In the genomic region with DNA sequence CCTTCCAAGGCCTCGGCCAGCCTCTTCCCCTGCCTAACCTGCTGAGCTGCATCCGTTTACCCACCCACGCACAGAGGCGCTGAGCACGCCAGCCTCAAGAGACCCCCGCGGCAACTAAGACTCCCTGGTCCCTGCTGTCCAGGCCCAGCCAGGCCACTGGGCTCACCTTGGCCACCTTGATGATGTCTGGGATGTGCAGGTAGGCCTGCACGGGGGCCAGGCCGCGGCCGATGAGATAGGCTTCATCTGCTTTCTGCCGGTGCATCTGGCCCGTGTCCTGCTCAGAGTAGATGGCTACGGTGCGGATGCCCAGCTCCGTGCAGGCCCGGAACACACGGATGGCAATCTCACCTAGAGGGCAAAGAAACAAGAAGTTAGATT, we compare ENCODE assay signal across 25 cellular contexts. TPM values are rescaled to one million over a fixed set of nuclear protein-coding genes. Genes with fewer than 3 reads are reported as not detected.
DNase-seq lines count a peak whose midpoint lies in the region; ATAC-seq, FAIRE-seq and TF ChIP-seq lines count a peak whose summit lies in the region.
"Had no signal": no experiment of that assay in that cellular context is flagged by ENCODE, and none has a peak within 500 bp of the region (broad histone marks: within the 10 kb centered on the region; RNA-seq: fewer than 3 reads in every experiment).

No MANE protein-coding gene starts in this region.

- H4K8ac ChIP-seq in neuronal stem cell (ENCODE audit: low read depth, low read length): peak overlapping the region; percentile 6

- H2BK12ac ChIP-seq in neuronal stem cell (ENCODE audit: low read length): no peak overlapping the region

- no peak overlapping the region for H2AFZ ChIP-seq in neuronal stem cell (ENCODE audit: low read length)

- peak overlapping the region; percentile 54 for H3K18ac ChIP-seq in neuronal stem cell (ENCODE audit: low read length)

- H3K9me3 Mint-ChIP-seq in chondrocyte (ENCODE audit: low read depth): no peaks in the 10 kb centered on the region
- no peaks in the 10 kb centered on the region for H3K9me3 Mint-ChIP-seq in progenitor cell of endocrine pancreas (ENCODE audit: low read depth)
- H3K9me3 Mint-ChIP-seq: CD4-positive, alpha-beta T cell; CD8-positive, alpha-beta T cell had no signal

- H3K36me3 ChIP-seq in neuronal stem cell (replicated peaks in 1 of 2; ENCODE audit: control insufficient read depth in 2 of 2, insufficient read depth in 2 of 2, low read length in 2 of 2): peaks cover 0 to 2% of the 10 kb centered on the region in 2 donors

- TF ChIP-seq CTCF in chondrocyte (IDR thresholded peaks at IDR 0.05): no peak
- no peak for TF ChIP-seq CTCF in progenitor cell of endocrine pancreas (IDR thresholded peaks at IDR 0.05; ENCODE audit: unreplicated experiment)

- 96% methylated on average over 18 of the region's 18 CpGs for WGBS in right cardiac atrium
- WGBS in neuronal stem cell (ENCODE audit: extremely low coverage in 2 of 2, insufficient read length in 2 of 2, insufficient replicate concordance in 1 of 2), 2 donors: no CpG with 5 or more reads among the region's 18 CpGs

- H3K36me3 Mint-ChIP-seq in chondrocyte (ENCODE audit: low read depth) (no peaks in the 10 kb centered on the region), progenitor cell of endocrine pancreas (ENCODE audit: insufficient read depth) (no peaks in the 10 kb centered on the region)

- no peaks in the 10 kb centered on the region for H3K4me1 ChIP-seq in right cardiac atrium (ENCODE audit: control insufficient read depth, insufficient read depth, low read length)
- H3K4me1 ChIP-seq in neuronal stem cell (ENCODE audit: control insufficient read depth in 2 of 2, insufficient read depth in 1 of 2, low read depth in 1 of 2, low read length in 2 of 2): peaks cover 10 to 13% of the 10 kb centered on the region in 2 donors

- no peak for TF ChIP-seq POLR2A in GM12891 (IDR thresholded peaks at IDR 0.05; ENCODE audit: low read depth, low read length)

- H3K4me1 Mint-ChIP-seq in chondrocyte (ENCODE audit: low read depth) (no peaks in the 10 kb centered on the region), progenitor cell of endocrine pancreas (ENCODE audit: low read depth) (peaks cover 3% of the 10 kb centered on the region)

- no peak overlapping the region for H3K9ac ChIP-seq in neuronal stem cell (ENCODE audit: low read depth, low read length, poor library complexity)

- H2BK15ac ChIP-seq in neuronal stem cell (ENCODE audit: low read length): no peak overlapping the region

- H3K27me3 Mint-ChIP-seq in chondrocyte (ENCODE audit: low read depth) (no peaks in the 10 kb centered on the region), progenitor cell of endocrine pancreas (peaks cover 22% of the 10 kb centered on the region)
- H3K27me3 Mint-ChIP-seq: CD4-positive, alpha-beta T cell had no signal

- no peak overlapping the region for H4K91ac ChIP-seq in neuronal stem cell (ENCODE audit: low read depth, low read length, poor library complexity)

- H3K4me2 ChIP-seq in neuronal stem cell (ENCODE audit: insufficient read depth, low read length, poor library complexity, severe bottlenecking): no peak overlapping the region
- H3K4me2 ChIP-seq: A549; BLaER1 treated with 17β-estradiol and CSF1 and Interleukin-3, amounts not matched to agents 10 nM and 100 nM had no signal

- intact Hi-C loops in right cardiac atrium (cut with DNase I): no loop called here
- intact Hi-C loops in left ventricle myocardium superior (cut with micrococcal nuclease): no loop called here

- no peak overlapping the region for H2AK5ac ChIP-seq in neuronal stem cell (ENCODE audit: low read depth, low read length)

- ATAC-seq in right cardiac atrium: no peak
- ATAC-seq in left ventricle myocardium superior: no peak
- no peak for ATAC-seq in GM21381 (IDR thresholded peaks at IDR 0.05; ENCODE audit: unreplicated experiment)
- ATAC-seq in GM21528 (IDR thresholded peaks at IDR 0.05; ENCODE audit: low FRiP score, unreplicated experiment): no peak
- ATAC-seq: A549; CD8-positive, alpha-beta T cell had no signal

- H3K27ac Mint-ChIP-seq in chondrocyte (ENCODE audit: unreplicated experiment): no peak overlapping the region
- H3K27ac Mint-ChIP-seq in progenitor cell of endocrine pancreas: peak overlapping the region; percentile 74
- H3K27ac Mint-ChIP-seq: B cell; CD4-positive, alpha-beta T cell; CD8-positive, alpha-beta T cell had no signal

- H3K23ac ChIP-seq in neuronal stem cell (ENCODE audit: low read depth, low read length, poor library complexity): no peak overlapping the region

- H3K27me3 ChIP-seq in right cardiac atrium (ENCODE audit: control insufficient read depth, insufficient read depth) (no peaks in the 10 kb centered on the region), neuronal stem cell (ENCODE audit: control insufficient read depth in 3 of 3, insufficient read depth in 3 of 3, low read depth in 1 of 3, low read length in 3 of 3) (no peaks in the 10 kb centered on the region)
- H3K27me3 ChIP-seq: BLaER1 treated with 17β-estradiol and CSF1 and Interleukin-3, amounts not matched to agents 10 nM and 100 nM had no signal

- H3K14ac ChIP-seq in neuronal stem cell (ENCODE audit: low read length): no peak overlapping the region

- DNase-seq in right cardiac atrium: peak in 2 of 3 donors; percentile 2 to 40
- DNase-seq in left ventricle myocardium superior: no peak
- DNase-seq in chondrocyte (ENCODE audit: low spot score): peak; percentile 87
- no peak for DNase-seq in neuronal stem cell (ENCODE audit: low spot score)
- no peak for DNase-seq in progenitor cell of endocrine pancreas (ENCODE audit: low spot score, unreplicated experiment)
- no peak for DNase-seq in GM12891 (ENCODE audit: insufficient read length, low spot score)
- DNase-seq: AML-193; Caco-2; Calu3; CD4-positive, alpha-beta T cell; CD8-positive, alpha-beta T cell; DMS79 treated with DMSO at 0.1 percent for 48 hours; GF-D8 had no signal

- H3K4me3 ChIP-seq in right cardiac atrium (ENCODE audit: low read length) (no peak overlapping the region), neuronal stem cell (ENCODE audit: low read length in 2 of 2) (no peak overlapping the region)
- H3K4me3 ChIP-seq: A549; BLaER1 treated with 17β-estradiol and CSF1 and Interleukin-3, amounts not matched to agents 10 nM and 100 nM had no signal

- H3K79me1 ChIP-seq in neuronal stem cell (ENCODE audit: low read depth, low read length): peaks cover 2% of the 10 kb centered on the region

- no peak overlapping the region for H3K4ac ChIP-seq in neuronal stem cell (ENCODE audit: low read length)

- no peak overlapping the region for H2BK5ac ChIP-seq in neuronal stem cell (ENCODE audit: low read length)

- H3K4me3 Mint-ChIP-seq in chondrocyte (ENCODE audit: unreplicated experiment) (no peak overlapping the region), progenitor cell of endocrine pancreas (ENCODE audit: low read depth) (no peak overlapping the region)
- H3K4me3 Mint-ChIP-seq: B cell; CD4-positive, alpha-beta T cell; CD8-positive, alpha-beta T cell had no signal

- no peak for FAIRE-seq in GM12891 (lab: Jason Lieb, UNC)
- FAIRE-seq: A549, D721Med, G401.6, GM12892, GM18507, GM19239 had no signal

- H2BK120ac ChIP-seq in neuronal stem cell (ENCODE audit: low read depth, low read length): no peak overlapping the region

- H3K9me3 ChIP-seq in right cardiac atrium (ENCODE audit: control insufficient read depth, low read length) (no peaks in the 10 kb centered on the region), neuronal stem cell (replicated peaks in 1 of 2; ENCODE audit: control insufficient read depth in 2 of 2, insufficient read depth in 1 of 2, low read depth in 1 of 2, low read length in 2 of 2) (no peaks in the 10 kb centered on the region)
- H3K9me3 ChIP-seq: A549; BLaER1 treated with 17β-estradiol and CSF1 and Interleukin-3, amounts not matched to agents 10 nM and 100 nM; Caco-2 had no signal

- no peak overlapping the region for H3K27ac ChIP-seq in right cardiac atrium (ENCODE audit: low read length)
- H3K27ac ChIP-seq in neuronal stem cell (replicated peaks; ENCODE audit: low read length): no peak overlapping the region
- H3K27ac ChIP-seq: 22Rv1; A549; BLaER1 treated with 17β-estradiol and CSF1 and Interleukin-3, amounts not matched to agents 10 nM and 100 nM; C4-2B had no signal

TF ChIP-seq in GM12891, 5 proteins besides CTCF, POLR2A, EP300 and RAD21:
- no peak for TF ChIP-seq SPI1 (IDR thresholded peaks at IDR 0.05; ENCODE audit: low read depth, low read length)
- TF ChIP-seq TAF1 (IDR thresholded peaks at IDR 0.05; ENCODE audit: low read depth, low read length): no peak
- no peak for TF ChIP-seq PAX5 (IDR thresholded peaks at IDR 0.05; ENCODE audit: insufficient read depth, low read length, severe bottlenecking)

RNA-seq across cellular contexts. Expression of a gene that starts 14.6 kb away (rescaled TPM):
- 10 to 100 TPM; 10.8 to 14.6 (median 11.6) TPM for total RNA-seq in right cardiac atrium
- 11.8 TPM for polyA plus RNA-seq in right cardiac atrium
- total RNA-seq in left ventricle myocardium superior: 17.2 TPM
- 33.8 to 47.2 TPM (median 46.8 TPM) in 3 replicates for total RNA-seq in chondrocyte
- 19.8 TPM for polyA plus RNA-seq in neuronal stem cell (2013, experiment 1 of 2)
- polyA plus RNA-seq in neuronal stem cell (2013, experiment 2 of 2): 20.8 TPM
- 19.6 and 20.2 TPM in 2 replicates for total RNA-seq in progenitor cell of endocrine pancreas
- 4.7 TPM for polyA plus RNA-seq in GM12891 (2012; ENCODE audit: low read depth, missing spikeins)

RNA-seq across cellular contexts. Expression of a gene that starts 28.3 kb away (rescaled TPM):
- total RNA-seq in right cardiac atrium (1 to 10 TPM; 5.3 to 9.4 (median 6.8) TPM), left ventricle myocardium superior (6.5 TPM), chondrocyte (17.0 to 18.8 TPM (median 17.3 TPM) in 3 replicates), progenitor cell of endocrine pancreas (32.7 and 33.3 TPM in 2 replicates)
- polyA plus RNA-seq in right cardiac atrium: 4.8 TPM
- polyA plus RNA-seq in neuronal stem cell (2013, experiment 1 of 2): 25.4 TPM
- polyA plus RNA-seq in neuronal stem cell (2013, experiment 2 of 2): 23.9 TPM
- 14.1 TPM for polyA plus RNA-seq in GM12891 (2012; ENCODE audit: low read depth, missing spikeins)

Comparison
In these comparisons a context has a peak if more than half of its experiments do, and no peak if none do; other contexts are left out.
1. DNase-seq: peak in right cardiac atrium (2 of 3) and chondrocyte (single experiment); none in left ventricle myocardium superior (single experiment), neuronal stem cell (single experiment), progenitor cell of endocrine pancreas (single experiment) and GM12891 (single experiment).